8 cellular contexts compared by ENCODE assay signal in the genomic region with DNA sequence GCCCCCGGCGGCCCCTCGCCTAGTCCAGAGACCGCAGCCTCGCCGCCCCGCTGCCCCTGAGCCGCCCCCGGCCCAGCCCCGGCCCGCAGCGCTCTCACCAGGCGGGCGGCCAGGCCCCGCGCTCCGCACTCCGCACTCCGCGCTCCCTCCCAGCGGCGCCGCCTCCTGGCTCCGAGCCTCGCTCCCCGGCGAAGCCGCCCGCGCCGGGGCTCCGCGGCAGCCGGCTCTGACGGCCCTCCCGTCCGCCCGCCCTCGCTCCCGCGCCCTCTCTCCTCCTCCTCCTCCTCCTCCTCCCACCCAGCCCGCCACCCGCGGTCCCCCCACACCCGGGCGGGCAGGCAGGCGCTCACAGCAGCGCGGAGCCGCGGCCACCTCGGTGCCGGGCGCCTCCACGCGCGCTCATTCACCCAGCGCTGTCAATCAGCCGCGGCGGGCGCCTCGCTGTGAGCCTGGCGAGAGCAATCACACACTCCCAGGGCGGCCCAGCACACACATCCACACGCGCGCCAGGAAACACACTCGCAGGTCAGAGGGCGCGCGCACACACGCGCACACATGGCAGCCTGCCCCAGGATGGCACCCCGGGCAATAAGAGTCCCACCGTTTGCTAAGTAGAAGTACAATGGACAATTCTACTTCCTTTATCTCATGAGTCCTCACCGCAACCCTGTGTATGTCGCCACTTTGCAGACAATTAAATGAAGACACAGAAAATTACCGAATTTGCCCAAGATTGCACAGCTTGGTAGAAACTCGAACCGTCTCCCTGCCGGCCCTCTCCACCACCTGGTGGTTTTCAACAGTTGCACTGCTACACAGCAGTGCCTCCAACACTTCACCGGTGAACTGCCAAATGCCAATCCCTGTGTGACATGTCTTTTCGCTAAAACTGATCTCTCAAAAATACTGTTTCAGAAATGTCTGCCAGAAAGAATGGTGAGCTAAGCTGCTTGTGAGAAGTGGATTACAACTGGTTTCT. TPM values are rescaled to one million over a fixed set of nuclear protein-coding genes. Genes with fewer than 3 reads are reported as not detected.
DNase-seq lines count a peak whose midpoint lies in the region; ATAC-seq and TF ChIP-seq lines count a peak whose summit lies in the region.

TSS of gene PRRT4 (minus strand) at position 228 of the 979 bp plus-strand sequence.

- WGBS in lung, 2 donors, result 1% methylated on average over 73 to 84 of the region's 84 CpGs
- WGBS in stomach, 5 donors, result 1 to 5% (median 1%) methylated on average over 12 to 84 of the region's 84 CpGs

- intact Hi-C loops in dorsolateral prefrontal cortex (cut with DNase I) (no loop called here), stomach (cut with DNase I; ENCODE audit: low total_unique reads) (no loop called here)

- H3K27me3 ChIP-seq in MG63 (peaks cover 35% of the 10 kb centered on the region), dorsolateral prefrontal cortex (peaks cover 0 to 8% (median 0%) of the 10 kb centered on the region in 45 donors), lung (ENCODE audit: control insufficient read depth, insufficient read depth) (peaks cover 4% of the 10 kb centered on the region), stomach (peaks cover 0 to 66% (median 18%) of the 10 kb centered on the region in 3 donors)

- no peaks in the 10 kb centered on the region for H3K36me3 ChIP-seq in MG63
- no peaks in the 10 kb centered on the region for H3K36me3 ChIP-seq in lung (ENCODE audit: control insufficient read depth in 2 of 2, insufficient read depth in 2 of 2, low read length in 2 of 2)
- no peaks in the 10 kb centered on the region for H3K36me3 ChIP-seq in stomach

- H3K27ac ChIP-seq in dorsolateral prefrontal cortex (peak within 1 kb of the TSS in 13 of 59 donors; percentile 3 to 55 (median 30)), lung (ENCODE audit: low read depth in 1 of 2, low read length in 1 of 2) (no peak within 1 kb of the TSS), stomach (peak within 1 kb of the TSS in 3 of 5 donors; percentile 11 to 68 (median 30))

- TF ChIP-seq EP300 in stomach (IDR thresholded peaks at IDR 0.05), result no peak

- DNase-seq in G401 (ENCODE audit: low spot score) (peak; percentile 51), MG63 (peak; percentile 25), dorsolateral prefrontal cortex (peak in 5 of 10 donors; percentile 42 to 72 (median 52)), lung (ENCODE audit: low spot score) (no peak), stomach (peak; percentile 40)

- peak in 3 of 56 donors; percentile 5 to 23 (median 13) for TF ChIP-seq CTCF in dorsolateral prefrontal cortex (IDR thresholded peaks at IDR 0.05 in 54 of 56, conservative IDR thresholded peaks at IDR 0.05 in 2 of 56; ENCODE audit: low read depth in 1 of 56, partially characterized antibody in 56 of 56)
- no peak for TF ChIP-seq CTCF in lung (IDR thresholded peaks at IDR 0.05; ENCODE audit: control extremely low read depth, extremely low read depth)
- no peak for TF ChIP-seq CTCF in stomach (IDR thresholded peaks at IDR 0.05)

- ATAC-seq in activated CD4-positive, CD25-positive, alpha-beta regulatory T cell treated with anti-CD3 and anti-CD28 coated beads, Interleukin-2, amount 50 U/mL, for 24 hours, result peak; percentile 35 to 50
- ATAC-seq in lung (ENCODE audit: insufficient read depth, low FRiP score), result peak; percentile 71
- ATAC-seq in GM21381 (IDR thresholded peaks at IDR 0.05; ENCODE audit: unreplicated experiment), result no peak
- ATAC-seq in HG02763 (IDR thresholded peaks at IDR 0.05; ENCODE audit: unreplicated experiment), result no peak

- H3K4me1 ChIP-seq in lung (ENCODE audit: control insufficient read depth in 2 of 2, insufficient read depth in 2 of 2, low read length in 2 of 2) (peaks cover 0 to 10% of the 10 kb centered on the region in 2 donors), stomach (peaks cover 11 to 30% (median 20%) of the 10 kb centered on the region in 4 donors)

- TF ChIP-seq POLR2A in stomach (IDR thresholded peaks at IDR 0.05), result no peak

- in situ Hi-C loops in G401 (cut with HindIII; ENCODE audit: low sequenced_read_pairs), result no loop called here

- H3K9me3 ChIP-seq in MG63, result no peaks in the 10 kb centered on the region
- H3K9me3 ChIP-seq in lung (ENCODE audit: control insufficient read depth in 2 of 2, insufficient read depth in 1 of 2, low read length in 1 of 2), result no peaks in the 10 kb centered on the region
- no peaks in the 10 kb centered on the region for H3K9me3 ChIP-seq in stomach

- H3K4me3 ChIP-seq in MG63 (peak within 1 kb of the TSS; percentile 27), dorsolateral prefrontal cortex (peak within 1 kb of the TSS; percentile 31 to 78 (median 61)), lung (peak within 1 kb of the TSS; percentile 11), stomach (peak within 1 kb of the TSS; percentile 57 to 75 (median 60))

RNA-seq across cellular contexts. Expression of gene PRRT4, which starts in this region (rescaled TPM):
- 0.78 TPM in 1 of 2 replicates, not detected in the other for total RNA-seq in G401 (2014; rRNA removed; shearing (Covaris generic))
- total RNA-seq in MG63 (2014; rRNA removed; shearing (Covaris generic); ENCODE audit: low replicate concordance), result not detected in 2 replicates
- 1 to 10 TPM; 1.5 to 7.6 (median 4.2) TPM for total RNA-seq in dorsolateral prefrontal cortex
- 1 to 10 TPM in 1 of 2 donors, under 1 TPM in 1; 0.82 to 1.3 TPM for total RNA-seq in lung
- polyA plus RNA-seq in lung, result under 1 TPM; 0.12 to 0.35 TPM
- total RNA-seq in stomach, result not detected
- 1 to 10 TPM in 1 of 3 donors, under 1 TPM in 1, not detected in 1; 0.12 to 1.2 TPM for polyA plus RNA-seq in stomach

Comparison
In these comparisons a context has a peak if more than half of its experiments do, and no peak if none do; other contexts are left out.
1. Peak in DNase-seq in G401; RNA of the gene not detected or under 1 TPM.
2. Peak in DNase-seq and H3K4me3 ChIP-seq in MG63; RNA of the gene not detected or under 1 TPM.
3. H3K4me3 ChIP-seq: peak in every context shown above with its lines; median percentile 61 in dorsolateral prefrontal cortex; 60 in stomach; 27 in MG63; 11 in lung.
4. ATAC-seq: peak in activated CD4-positive, CD25-positive, alpha-beta regulatory T cell treated with anti-CD3 and anti-CD28 coated beads, Interleukin-2, amount 50 U/mL, for 24 hours (2 of 2) and lung (single experiment); none in GM21381 (single experiment) and HG02763 (single experiment).
5. H3K27ac ChIP-seq: peak in stomach (3 of 5); none in lung (0 of 2).